8 cellular contexts compared by ENCODE assay signal in the genomic region with DNA sequence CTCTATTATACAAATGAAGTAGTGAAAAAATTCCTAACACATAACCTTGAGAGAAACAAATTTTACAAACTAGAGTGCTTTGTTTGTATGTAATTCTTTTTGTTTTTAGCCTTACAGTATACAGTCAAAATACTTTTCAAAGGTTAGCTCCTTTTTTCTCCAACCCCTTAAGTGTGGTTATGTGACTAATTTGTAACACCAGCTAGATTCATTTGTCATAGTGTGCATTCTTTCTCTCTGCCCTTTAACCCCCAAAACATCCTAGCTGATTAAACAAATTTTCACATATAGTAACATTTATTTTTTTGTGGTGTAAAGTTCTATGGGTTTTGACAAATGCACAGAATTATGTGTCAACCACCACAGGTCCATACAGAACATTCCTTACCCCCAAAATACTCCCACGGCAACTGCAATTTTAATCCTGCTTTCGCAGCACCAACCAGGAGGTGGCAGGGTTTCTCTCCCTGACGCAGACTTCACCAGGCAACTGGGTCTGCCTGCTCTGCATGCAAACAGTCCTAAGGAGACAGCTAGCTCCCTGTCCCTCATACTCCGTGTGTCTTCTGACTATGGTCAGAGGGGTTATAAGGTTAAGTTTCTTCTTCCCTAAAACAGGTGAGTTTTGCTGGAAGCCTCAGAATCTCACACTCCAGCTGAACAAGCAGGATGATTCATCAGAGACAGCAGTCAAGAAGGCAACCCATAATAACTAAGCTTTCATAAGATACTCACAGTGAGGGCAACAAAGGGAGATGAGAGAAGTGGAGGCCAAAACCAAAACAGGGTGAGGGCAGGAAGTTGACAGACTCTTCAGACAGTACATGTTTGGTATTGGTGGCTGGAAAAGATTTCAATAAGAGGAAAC. TPM values are rescaled to one million over a fixed set of nuclear protein-coding genes. Genes with fewer than 3 reads are reported as not detected.
A peak's percentile ranks its signal among the peaks of the same experiment; 100 is the strongest.
DNase-seq lines count a peak whose midpoint lies in the region; ATAC-seq and TF ChIP-seq lines count a peak whose summit lies in the region.

No MANE protein-coding gene starts in this region.

- H3K27ac ChIP-seq in OCI-LY7 (ENCODE audit: low read depth, low read length, poor library complexity, severe bottlenecking) = no peak overlapping the region
- peak overlapping the region in 1 of 4 donors; percentile 5 for H3K27ac ChIP-seq in body of pancreas

- H3K79me2 ChIP-seq in OCI-LY7 (ENCODE audit: insufficient read depth, low read depth, low read length) = no peaks in the 10 kb centered on the region

- DNase-seq in D341Med (ENCODE audit: low spot score) (peak; percentile 84), HAP-1 (ENCODE audit: low spot score in 2 of 2) (peak; percentile 74 to 81), OCI-LY7 (ENCODE audit: low spot score) (peak; percentile 33), body of pancreas (peak; percentile 18 to 32 (median 31)), iris pigment epithelial cell (ENCODE audit: low read depth) (peak; percentile 84)
- DNase-seq in stimulated activated CD4-positive, alpha-beta T cell treated with anti-CD3 and anti-CD28 coated beads, Interleukin-4, amount 100 ng/mL, for 48 hours (ENCODE audit: low read depth in 2 of 2) = peak; percentile 4 to 12
- DNase-seq in activated effector memory CD4-positive, alpha-beta T cell treated with Interleukin-2 at 50 U/mL for 16 hours = no peak

- WGBS in body of pancreas, 2 donors = 30 to 55% methylated on average over 4 of the region's 4 CpGs

- POLR2A ChIA-PET in OCI-LY7 (lab: Charles Lee) = no interaction called here

- H3K9me3 ChIP-seq in HAP-1 (no peaks in the 10 kb centered on the region), OCI-LY7 (ENCODE audit: low read length) (no peaks in the 10 kb centered on the region), body of pancreas (no peaks in the 10 kb centered on the region)

- TF ChIP-seq CTCF in OCI-LY7 (conservative IDR thresholded peaks at IDR 0.05; ENCODE audit: low read length) = peak; percentile 76
- peak in 6 of 7 experiments; percentile 14 to 49 (median 46) for TF ChIP-seq CTCF in body of pancreas (IDR thresholded peaks at IDR 0.05)

- intact Hi-C loops in OCI-LY7 (cut with micrococcal nuclease; ENCODE audit: unreplicated experiment) (loop anchor here (5.0 kb wide), 1 partner anchor 161 kb away; no protein-coding TSS in a partner anchor), body of pancreas (cut with DNase I) (no loop called here)

- no peaks in the 10 kb centered on the region for H3K9me2 ChIP-seq in OCI-LY7 (ENCODE audit: insufficient read depth, low read length)

- H3K4me3 ChIP-seq in HAP-1 (no peak overlapping the region), OCI-LY7 (ENCODE audit: low read depth, low read length, poor library complexity, severe bottlenecking) (no peak overlapping the region), body of pancreas (no peak overlapping the region)

- H3K27me3 ChIP-seq in HAP-1 (ENCODE audit: low read depth) = no peaks in the 10 kb centered on the region
- no peaks in the 10 kb centered on the region for H3K27me3 ChIP-seq in body of pancreas

- TF ChIP-seq POLR2A in body of pancreas (IDR thresholded peaks at IDR 0.05) = no peak

- H3K4me2 ChIP-seq in OCI-LY7 (ENCODE audit: low read length) = no peak overlapping the region

- ATAC-seq in body of pancreas (peak; percentile 76), GM19397 (IDR thresholded peaks at IDR 0.05; ENCODE audit: unreplicated experiment) (no peak)

- H4K20me1 ChIP-seq in OCI-LY7 (ENCODE audit: insufficient read depth, low read length) = no peaks in the 10 kb centered on the region

- in situ Hi-C loops in HAP-1 (cut with MboI; ENCODE audit: low sequenced_read_pairs) = loop anchor here (5.0 kb wide), 1 partner anchor 161 kb away; no protein-coding TSS in a partner anchor

- H3K36me3 ChIP-seq in HAP-1 (replicated peaks) (no peaks in the 10 kb centered on the region), OCI-LY7 (ENCODE audit: insufficient read depth, low read length) (no peaks in the 10 kb centered on the region), body of pancreas (replicated peaks in 1 of 2; ENCODE audit: insufficient read depth in 1 of 2, low read depth in 2 of 2) (no peaks in the 10 kb centered on the region)

- no peak overlapping the region for H2AFZ ChIP-seq in OCI-LY7 (ENCODE audit: low read length)

- no TSS peak for BruUV-seq in OCI-LY7 (replicated peaks; lab: Mats Ljungman, UMichigan)

- no peaks in the 10 kb centered on the region for H3K4me1 ChIP-seq in HAP-1
- no peaks in the 10 kb centered on the region for H3K4me1 ChIP-seq in OCI-LY7 (ENCODE audit: insufficient read depth, low read length, poor library complexity, severe bottlenecking)
- peaks cover 3% of the 10 kb centered on the region for H3K4me1 ChIP-seq in body of pancreas

- CTCF ChIA-PET in OCI-LY7 (lab: Charles Lee; ENCODE audit: unreplicated experiment) = no interaction called here

RNA-seq across cellular contexts. Expression of a gene that starts 44.5 kb away (rescaled TPM):
- total RNA-seq in OCI-LY7 (2014; rRNA removed; shearing (Covaris generic)) = not detected in 2 replicates
- total RNA-seq in OCI-LY7 (2022) (not detected in 2 replicates), body of pancreas (not detected)
